10 cellular contexts compared by ENCODE assay signal in the genomic region with DNA sequence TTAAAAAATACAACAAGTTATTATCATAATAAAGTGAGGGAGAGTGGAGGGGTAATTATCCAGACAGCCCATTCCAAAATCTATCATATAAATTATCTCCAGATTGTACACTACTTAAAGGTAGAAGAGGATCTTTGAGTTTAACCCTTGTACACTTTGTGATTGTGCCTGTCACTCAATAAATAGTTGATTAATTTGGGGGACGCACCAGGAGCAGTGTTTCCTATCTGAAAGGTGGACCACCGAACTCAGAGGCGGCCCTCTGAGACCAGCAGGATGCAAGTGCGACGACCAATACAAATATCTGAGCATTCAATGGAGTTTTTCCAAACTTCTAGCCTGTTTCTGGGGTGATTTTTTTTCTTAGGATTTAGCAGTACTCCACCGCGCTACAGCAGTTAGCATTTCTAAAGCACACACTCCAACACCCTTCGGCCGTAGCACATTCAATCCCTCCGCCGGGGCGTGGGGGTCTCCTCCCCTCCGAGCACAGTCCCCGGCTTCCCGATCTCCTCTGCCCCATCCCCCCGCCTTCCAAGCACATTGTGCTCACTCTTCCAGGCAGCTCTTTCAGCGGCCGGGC. TPM values are rescaled to one million over a fixed set of nuclear protein-coding genes. Genes with fewer than 3 reads are reported as not detected.
DNase-seq lines count a peak whose midpoint lies in the region; ATAC-seq and TF ChIP-seq lines count a peak whose summit lies in the region.
"Had no signal": no experiment of that assay in that cellular context is flagged by ENCODE, and none has a peak within 500 bp of the region (broad histone marks: within the 10 kb centered on the region; RNA-seq: fewer than 3 reads in every experiment).

No MANE protein-coding gene starts in this region.

- WGBS in liver = 3% methylated on average over 18 of the region's 18 CpGs
- WGBS in suprapubic skin = 3% methylated on average over 18 of the region's 18 CpGs

- peak overlapping the region; percentile 62 to 87 for H3K4me3 Mint-ChIP-seq in activated T-cell treated with anti-CD3 and anti-CD28 coated beads, Interleukin-2, amount 50 U/mL, for 72 hours
- H3K4me3 Mint-ChIP-seq in activated naive CD8-positive, alpha-beta T cell treated with anti-CD3 and anti-CD28 coated beads, Interleukin-2, amount 50 U/mL, for 24 hours = peak overlapping the region; percentile 59
- H3K4me3 Mint-ChIP-seq: HFFc6 had no signal

- H3K9me3 ChIP-seq in liver (ENCODE audit: control insufficient read depth in 4 of 4, low read length in 3 of 4) (no peaks in the 10 kb centered on the region), suprapubic skin (no peaks in the 10 kb centered on the region)

- TF ChIP-seq EP300 in suprapubic skin (IDR thresholded peaks at IDR 0.05) = no peak

- H3K27me3 ChIP-seq in liver (ENCODE audit: control insufficient read depth in 4 of 4, insufficient read depth in 4 of 4, low read length in 3 of 4) (no peaks in the 10 kb centered on the region), suprapubic skin (peaks cover 89% of the 10 kb centered on the region)

- H3K36me3 ChIP-seq in liver (ENCODE audit: control insufficient read depth in 4 of 4, insufficient read depth in 3 of 4, low read depth in 1 of 4, low read length in 3 of 4) = no peaks in the 10 kb centered on the region
- no peaks in the 10 kb centered on the region for H3K36me3 ChIP-seq in suprapubic skin

- H3K4me1 ChIP-seq in liver (ENCODE audit: control insufficient read depth in 4 of 4, insufficient read depth in 4 of 4, low read length in 3 of 4) (peaks cover 0 to 18% (median 4%) of the 10 kb centered on the region in 4 donors), suprapubic skin (peaks cover 28% of the 10 kb centered on the region)

- H3K9me3 Mint-ChIP-seq in activated T-cell treated with anti-CD3 and anti-CD28 coated beads, Interleukin-2, amount 50 U/mL, for 72 hours = no peaks in the 10 kb centered on the region
- no peaks in the 10 kb centered on the region for H3K9me3 Mint-ChIP-seq in activated naive CD8-positive, alpha-beta T cell treated with anti-CD3 and anti-CD28 coated beads, Interleukin-2, amount 50 U/mL, for 24 hours
- H3K9me3 Mint-ChIP-seq: HFFc6 had no signal

- no peak for TF ChIP-seq POLR2A in suprapubic skin (IDR thresholded peaks at IDR 0.05)

- no peak for TF ChIP-seq RAD21 in liver (IDR thresholded peaks at IDR 0.05)

- peak overlapping the region in 1 of 2 donors; percentile 78 for H3K9ac ChIP-seq in liver (ENCODE audit: low read depth in 1 of 2, low read length in 2 of 2)

- TF ChIP-seq CTCF in liver (IDR thresholded peaks at IDR 0.05; ENCODE audit: low read depth, low read length, missing input control) (no peak), suprapubic skin (IDR thresholded peaks at IDR 0.05) (no peak)

- H3K27me3 Mint-ChIP-seq in activated T-cell treated with anti-CD3 and anti-CD28 coated beads, Interleukin-2, amount 50 U/mL, for 72 hours (ENCODE audit: low read depth) = peaks cover 51% of the 10 kb centered on the region
- peaks cover 59% of the 10 kb centered on the region for H3K27me3 Mint-ChIP-seq in activated naive CD8-positive, alpha-beta T cell treated with anti-CD3 and anti-CD28 coated beads, Interleukin-2, amount 50 U/mL, for 24 hours

- H3K4me1 Mint-ChIP-seq in activated T-cell treated with anti-CD3 and anti-CD28 coated beads, Interleukin-2, amount 50 U/mL, for 72 hours (ENCODE audit: low read depth) = peaks cover 35% of the 10 kb centered on the region
- peaks cover 16% of the 10 kb centered on the region for H3K4me1 Mint-ChIP-seq in activated naive CD8-positive, alpha-beta T cell treated with anti-CD3 and anti-CD28 coated beads, Interleukin-2, amount 50 U/mL, for 24 hours

- H3K27ac Mint-ChIP-seq in activated T-cell treated with anti-CD3 and anti-CD28 coated beads, Interleukin-2, amount 50 U/mL, for 72 hours = no peak overlapping the region
- no peak overlapping the region for H3K27ac Mint-ChIP-seq in activated naive CD8-positive, alpha-beta T cell treated with anti-CD3 and anti-CD28 coated beads, Interleukin-2, amount 50 U/mL, for 24 hours
- H3K27ac Mint-ChIP-seq: HFFc6 had no signal

- ATAC-seq in activated T-cell treated with anti-CD3 and anti-CD28 coated beads, Interleukin-2, amount 50 U/mL, for 72 hours (replicated peaks in 1 of 2) = no peak
- no peak for ATAC-seq in activated naive CD8-positive, alpha-beta T cell treated with anti-CD3 and anti-CD28 coated beads, Interleukin-2, amount 50 U/mL, for 24 hours

- peaks cover 1 to 5% of the 10 kb centered on the region in 2 donors for H3K36me3 Mint-ChIP-seq in activated T-cell treated with anti-CD3 and anti-CD28 coated beads, Interleukin-2, amount 50 U/mL, for 72 hours (ENCODE audit: insufficient read depth in 2 of 2)
- no peaks in the 10 kb centered on the region for H3K36me3 Mint-ChIP-seq in activated naive CD8-positive, alpha-beta T cell treated with anti-CD3 and anti-CD28 coated beads, Interleukin-2, amount 50 U/mL, for 24 hours (ENCODE audit: low read depth)

- H3K4me3 ChIP-seq in liver (ENCODE audit: low read depth in 1 of 3, low read length in 3 of 3) (peak overlapping the region; percentile 27 to 94 (median 67)), suprapubic skin (peak overlapping the region; percentile 64)

- DNase-seq in activated T-cell treated with anti-CD3 and anti-CD28 coated beads, Interleukin-2, amount 50 U/mL, for 72 hours = no peak
- DNase-seq in activated T-cell treated with anti-CD3 and anti-CD28 coated beads, Interleukin-2, amount 50 U/mL, for 1 hour = no peak
- DNase-seq in activated naive CD8-positive, alpha-beta T cell treated with anti-CD3 and anti-CD28 coated beads, Interleukin-2, amount 50 U/mL, for 24 hours = no peak
- no peak for DNase-seq in suprapubic skin (ENCODE audit: low spot score in 2 of 2)
- no peak for DNase-seq in NCI-H526 treated with DMSO at 0.1 percent for 48 hours (lab: John Stamatoyannopoulos, UW)
- no peak for DNase-seq in NCI-H82 (lab: John Stamatoyannopoulos, UW)
- DNase-seq in midbrain (lab: John Stamatoyannopoulos, UW) = no peak
- DNase-seq: EL, HFFc6 had no signal

- H3K27ac ChIP-seq in liver (ENCODE audit: low read depth in 1 of 2, low read length in 2 of 2) (peak overlapping the region; percentile 92 to 95), suprapubic skin (no peak overlapping the region)

TF ChIP-seq in liver, 16 proteins besides CTCF, POLR2A, EP300 and RAD21:
- TF ChIP-seq, protein P1, sequence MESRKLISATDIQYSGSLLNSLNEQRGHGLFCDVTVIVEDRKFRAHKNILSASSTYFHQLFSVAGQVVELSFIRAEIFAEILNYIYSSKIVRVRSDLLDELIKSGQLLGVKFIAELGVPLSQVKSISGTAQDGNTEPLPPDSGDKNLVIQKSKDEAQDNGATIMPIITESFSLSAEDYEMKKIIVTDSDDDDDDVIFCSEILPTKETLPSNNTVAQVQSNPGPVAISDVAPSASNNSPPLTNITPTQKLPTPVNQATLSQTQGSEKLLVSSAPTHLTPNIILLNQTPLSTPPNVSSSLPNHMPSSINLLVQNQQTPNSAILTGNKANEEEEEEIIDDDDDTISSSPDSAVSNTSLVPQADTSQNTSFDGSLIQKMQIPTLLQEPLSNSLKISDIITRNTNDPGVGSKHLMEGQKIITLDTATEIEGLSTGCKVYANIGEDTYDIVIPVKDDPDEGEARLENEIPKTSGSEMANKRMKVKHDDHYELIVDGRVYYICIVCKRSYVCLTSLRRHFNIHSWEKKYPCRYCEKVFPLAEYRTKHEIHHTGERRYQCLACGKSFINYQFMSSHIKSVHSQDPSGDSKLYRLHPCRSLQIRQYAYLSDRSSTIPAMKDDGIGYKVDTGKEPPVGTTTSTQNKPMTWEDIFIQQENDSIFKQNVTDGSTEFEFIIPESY (IDR thresholded peaks at IDR 0.05) = no peak

RNA-seq across cellular contexts. Expression of gene CECR2, which starts 1.0 kb away (rescaled TPM):
- under 1 TPM; 0.23 to 0.77 TPM for total RNA-seq in activated T-cell treated with anti-CD3 and anti-CD28 coated beads, Interleukin-2, amount 50 U/mL, for 72 hours
- 1 to 10 TPM; 2.1 to 9.7 TPM for total RNA-seq in liver
- polyA plus RNA-seq in liver = 1 to 10 TPM; 1.8 to 2.0 TPM
- 1 to 10 TPM; 2.5 to 3.9 (median 3.7) TPM for total RNA-seq in suprapubic skin
- total RNA-seq: HFFc6 had no signal
